Comparison of ENCODE assay signal across 12 cellular contexts in the genomic region with DNA sequence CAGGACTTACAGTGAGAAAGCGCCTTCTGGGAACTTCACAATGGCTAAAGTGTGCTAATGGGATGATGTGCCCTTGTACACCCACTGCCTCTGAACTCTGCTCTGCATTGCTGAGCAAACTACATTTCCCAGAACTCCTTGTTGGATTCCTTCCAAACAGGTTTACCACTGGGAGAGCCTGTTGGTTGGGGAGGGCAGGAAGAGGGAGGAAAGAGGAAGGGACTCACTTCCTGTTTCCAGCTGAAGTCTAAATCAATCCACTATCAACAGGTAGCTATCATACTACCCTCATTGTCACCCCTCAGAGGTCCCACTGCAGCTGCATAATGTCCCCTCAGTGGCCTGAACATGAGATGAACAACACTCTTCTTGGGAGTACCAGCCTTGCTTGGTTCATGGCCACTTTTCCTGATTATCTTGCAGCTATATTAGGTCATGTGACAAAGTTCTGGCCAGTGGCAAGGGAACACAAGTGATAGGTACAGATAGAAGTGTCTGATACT. TPM values are rescaled to one million over a fixed set of nuclear protein-coding genes. Genes with fewer than 3 reads are reported as not detected.
A peak's percentile ranks its signal among the peaks of the same experiment; 100 is the strongest.
DNase-seq lines count a peak whose midpoint lies in the region; ATAC-seq, FAIRE-seq and TF ChIP-seq lines count a peak whose summit lies in the region.
"Had no signal": no experiment of that assay in that cellular context is flagged by ENCODE, and none has a peak within 500 bp of the region (broad histone marks: within the 10 kb centered on the region; RNA-seq: fewer than 3 reads in every experiment).

No MANE protein-coding gene starts in this region.

- TF ChIP-seq CTCF in AG04450 (IDR thresholded peaks at IDR 0.05; ENCODE audit: low read depth, low read length) (no peak), choroid plexus epithelial cell (conservative IDR thresholded peaks at IDR 0.05; ENCODE audit: low read depth, low read length) (no peak), vagina (IDR thresholded peaks at IDR 0.05) (no peak)

- H3K27me3 ChIP-seq in AG04450 (ENCODE audit: control insufficient read depth, insufficient read depth, low read length) (peaks cover 4% of the 10 kb centered on the region), vagina (no peaks in the 10 kb centered on the region)

- 0 out of 2 replicates have a peak, but pooled peaks cover 3% of the 10 kb centered on the region for H3K9me3 ChIP-seq in AG04450 (ENCODE audit: control insufficient read depth, insufficient read depth, low read length)
- no peaks in the 10 kb centered on the region for H3K9me3 ChIP-seq in vagina
- H3K9me3 ChIP-seq: neutrophil had no signal

- FAIRE-seq in HTR-8/SVneo (lab: Jason Lieb, UNC), result no peak
- FAIRE-seq: endometrium had no signal

- H3K27ac ChIP-seq in AG04450 (ENCODE audit: low read depth, low read length) (no peak overlapping the region), vagina (no peak overlapping the region)
- H3K27ac ChIP-seq: C4-2B, neutrophil had no signal

- no peaks in the 10 kb centered on the region for H3K4me1 ChIP-seq in vagina

- DNase-seq in AG04450 (ENCODE audit: low read depth, low spot score) (peak; percentile 29), ELF-1 (ENCODE audit: low read depth, low spot score) (peak; percentile 36), NCI-H226 (peak; percentile 42), choroid plexus epithelial cell (ENCODE audit: low read depth) (peak; percentile 58), vagina (ENCODE audit: extremely low spot score in 2 of 2) (no peak), HTR-8/SVneo (ENCODE audit: insufficient read length, low spot score) (no peak)
- DNase-seq: NCI-H2107 had no signal

- POLR2A ChIA-PET in AG04450 (lab: Yijun Ruan, JAX), result no interaction called here

- ATAC-seq in HG02642 (IDR thresholded peaks at IDR 0.05; ENCODE audit: poor library complexity, unreplicated experiment) (no peak), GM18870 (IDR thresholded peaks at IDR 0.05; ENCODE audit: unreplicated experiment) (no peak)

- intact Hi-C loops in vagina (cut with DNase I), result no loop called here

- TF ChIP-seq POLR2A in vagina (IDR thresholded peaks at IDR 0.05), result no peak

- H3K36me3 ChIP-seq in vagina, result no peaks in the 10 kb centered on the region
- H3K36me3 ChIP-seq: neutrophil had no signal

- H3K4me3 ChIP-seq in AG04450 (ENCODE audit: low read depth, low read length), result no peak overlapping the region
- H3K4me3 ChIP-seq in choroid plexus epithelial cell (ENCODE audit: low read depth, low read length), result no peak overlapping the region
- H3K4me3 ChIP-seq in vagina, result no peak overlapping the region

- CTCF ChIA-PET in AG04450 (lab: Charles Lee), result interaction anchor here (1.8 kb wide), 1 partner anchor 255 kb away, joined by 5 read pairs; no protein-coding TSS in a partner anchor

RNA-seq across cellular contexts. Expression of a gene that starts 58.2 kb away (rescaled TPM):
- 0.01 TPM in 1 of 2 replicates, not detected in the other for polyA plus RNA-seq in AG04450 (2011; rRNA removed)
- 0.05 TPM in 1 of 2 replicates, not detected in the other for polyA minus RNA-seq in AG04450 (2011; rRNA and poly(A)+ RNA removed)
- not detected for total RNA-seq in vagina

Comparison
In these comparisons a context has a peak if more than half of its experiments do, and no peak if none do; other contexts are left out.
1. DNase-seq: peak in AG04450 (single experiment), ELF-1 (single experiment), NCI-H226 (single experiment) and choroid plexus epithelial cell (single experiment); none in vagina (0 of 2) and HTR-8/SVneo (single experiment).